ENCODE assay signal across 1 cellular context in the genomic region with DNA sequence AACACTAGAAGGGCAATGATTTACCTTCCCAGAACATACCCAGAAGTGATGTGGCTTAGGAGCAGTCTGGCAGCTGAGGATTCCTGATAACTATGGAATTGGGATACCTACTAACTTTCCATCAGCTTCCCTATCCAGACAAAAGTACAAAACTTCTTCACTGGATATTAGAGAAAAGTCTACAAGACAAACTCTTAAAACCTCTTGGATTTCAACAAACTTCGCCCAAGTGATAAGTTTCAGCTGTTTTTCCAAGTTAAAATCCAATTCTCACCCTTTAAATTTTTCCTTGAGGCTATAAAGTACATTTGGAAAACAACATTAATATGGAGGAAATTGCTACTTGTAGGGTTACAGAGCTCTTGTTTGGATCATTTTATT.
TF ChIP-seq lines count a peak whose summit lies in the region.

No MANE protein-coding gene starts in this region.

TF ChIP-seq in endothelial cell of umbilical vein, 7 proteins besides CTCF, POLR2A, EP300 and RAD21:
- TF ChIP-seq MYC (IDR thresholded peaks at IDR 0.05; ENCODE audit: low read depth, low read length) (no peak), GATA2 (IDR thresholded peaks at IDR 0.05; ENCODE audit: insufficient read depth, insufficient read length, low read depth, low read length) (no peak), POLR2AphosphoS5 (IDR thresholded peaks at IDR 0.05; ENCODE audit: insufficient read depth, low read depth, low read length) (no peak), EZH2 (IDR thresholded peaks at IDR 0.05; ENCODE audit: borderline replicate concordance, low read depth, low read length, severe bottlenecking) (no peak), JUN (IDR thresholded peaks at IDR 0.05; ENCODE audit: borderline replicate concordance, insufficient read depth, insufficient read length, low read depth) (no peak), FOS (IDR thresholded peaks at IDR 0.05; ENCODE audit: borderline replicate concordance, insufficient read depth, low read length) (no peak)
- TF ChIP-seq, protein P1, sequence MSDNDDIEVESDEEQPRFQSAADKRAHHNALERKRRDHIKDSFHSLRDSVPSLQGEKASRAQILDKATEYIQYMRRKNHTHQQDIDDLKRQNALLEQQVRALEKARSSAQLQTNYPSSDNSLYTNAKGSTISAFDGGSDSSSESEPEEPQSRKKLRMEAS (IDR thresholded peaks at IDR 0.05; ENCODE audit: insufficient read depth, insufficient read length) = no peak
